Comparison of ENCODE assay signal across 21 cellular contexts in genomic region chr1:65009176-65009575, GRCh38. TPM values are rescaled to one million over a fixed set of nuclear protein-coding genes. Genes with fewer than 3 reads are reported as not detected.
DNase-seq lines count a peak whose midpoint lies in the region; ATAC-seq and TF ChIP-seq lines count a peak whose summit lies in the region.
"Had no signal": no experiment of that assay in that cellular context is flagged by ENCODE, and none has a peak within 500 bp of the region (broad histone marks: within the 10 kb centered on the region; RNA-seq: fewer than 3 reads in every experiment).

No MANE protein-coding gene starts in this region.

- H3K36me3 Mint-ChIP-seq in activated CD4-positive, alpha-beta T cell treated with anti-CD3 and anti-CD28 coated beads, Interleukin-2, amount 10 ng/mL, durations not matched to agents 7 days and 5 days (ENCODE audit: low read depth): peaks cover 18% of the 10 kb centered on the region
- peaks cover 22% of the 10 kb centered on the region for H3K36me3 Mint-ChIP-seq in activated CD8-positive, alpha-beta T cell treated with anti-CD3 and anti-CD28 coated beads, Interleukin-2, amount 10 ng/mL, durations not matched to agents 7 days and 5 days (ENCODE audit: low read depth)
- peaks cover 0 to 2% (median 1%) of the 10 kb centered on the region in 3 donors for H3K36me3 Mint-ChIP-seq in naive thymus-derived CD8-positive, alpha-beta T cell
- peaks cover 4 to 5% of the 10 kb centered on the region in 2 donors for H3K36me3 Mint-ChIP-seq in CD14-positive monocyte

- peak; percentile 22 for DNase-seq in activated CD4-positive, alpha-beta T cell treated with anti-CD3 and anti-CD28 coated beads, Interleukin-2, amount 10 ng/mL, durations not matched to agents 7 days and 5 days
- DNase-seq in activated CD4-positive, alpha-beta T cell treated with anti-CD3 and anti-CD28 coated beads for 48 hours: no peak
- peak; percentile 21 for DNase-seq in Jurkat, Clone E6-1 (ENCODE audit: low read depth, low spot score)
- DNase-seq in activated CD8-positive, alpha-beta T cell treated with anti-CD3 and anti-CD28 coated beads, Interleukin-2, amount 10 ng/mL, durations not matched to agents 7 days and 5 days: peak; percentile 43
- DNase-seq in naive thymus-derived CD8-positive, alpha-beta T cell: peak in 3 of 10 donors; percentile 19 to 33 (median 22)
- DNase-seq in sciatic nerve (ENCODE audit: low spot score) (no peak), CD14-positive monocyte (ENCODE audit: low spot score) (no peak)
- DNase-seq: BE2C; central memory CD4-positive, alpha-beta T cell; dorsolateral prefrontal cortex; foreskin keratinocyte; mammary epithelial cell; NCI-H2171 treated with DMSO at 0.1 percent for 48 hours; NCI-H82; PC-3; retina; SHP77; stimulated activated CD4-positive, alpha-beta T cell treated with anti-CD3 and anti-CD28 coated beads, Interleukin-4, amount 100 ng/mL, for 4 hours had no signal

- no peak overlapping the region for H3K4me3 ChIP-seq in Jurkat, Clone E6-1 (ENCODE audit: low read length)
- H3K4me3 ChIP-seq: ascending aorta, dorsolateral prefrontal cortex had no signal

- H3K27me3 Mint-ChIP-seq in activated CD4-positive, alpha-beta T cell treated with anti-CD3 and anti-CD28 coated beads, Interleukin-2, amount 10 ng/mL, durations not matched to agents 7 days and 5 days: peaks cover 11% of the 10 kb centered on the region
- H3K27me3 Mint-ChIP-seq in activated CD8-positive, alpha-beta T cell treated with anti-CD3 and anti-CD28 coated beads, Interleukin-2, amount 10 ng/mL, durations not matched to agents 7 days and 5 days (ENCODE audit: low read depth): peaks cover 7% of the 10 kb centered on the region
- no peaks in the 10 kb centered on the region for H3K27me3 Mint-ChIP-seq in naive thymus-derived CD8-positive, alpha-beta T cell
- H3K27me3 Mint-ChIP-seq in CD14-positive monocyte (ENCODE audit: low read depth in 3 of 3): peaks cover 0 to 8% (median 2%) of the 10 kb centered on the region in 3 donors
- H3K27me3 Mint-ChIP-seq: IgD-negative memory B cell had no signal

- peaks cover 37% of the 10 kb centered on the region for H3K4me1 Mint-ChIP-seq in activated CD4-positive, alpha-beta T cell treated with anti-CD3 and anti-CD28 coated beads, Interleukin-2, amount 10 ng/mL, durations not matched to agents 7 days and 5 days
- peaks cover 47% of the 10 kb centered on the region for H3K4me1 Mint-ChIP-seq in activated CD8-positive, alpha-beta T cell treated with anti-CD3 and anti-CD28 coated beads, Interleukin-2, amount 10 ng/mL, durations not matched to agents 7 days and 5 days (ENCODE audit: low read depth)
- H3K4me1 Mint-ChIP-seq in naive thymus-derived CD8-positive, alpha-beta T cell: peaks cover 25 to 48% (median 37%) of the 10 kb centered on the region in 4 donors
- H3K4me1 Mint-ChIP-seq in CD14-positive monocyte: peaks cover 26% of the 10 kb centered on the region

- intact Hi-C loops in sciatic nerve (cut with DNase I) (no loop called here), CD14-positive monocyte (cut with micrococcal nuclease) (loop anchor here in 1 of 2 donors (10.0 kb wide), 1 partner anchor 74 kb away; no protein-coding TSS in a partner anchor)

- CTCF ChIA-PET in activated CD4-positive, alpha-beta T cell treated with anti-CD3 and anti-CD28 coated beads, Interleukin-2, amount 10 ng/mL, durations not matched to agents 7 days and 5 days (lab: Charles Lee): interaction anchor here (5.5 kb wide), 1 partner anchor 7 kb away, joined by 22 read pairs; no protein-coding TSS in a partner anchor
- CTCF ChIA-PET in activated CD8-positive, alpha-beta T cell treated with anti-CD3 and anti-CD28 coated beads, Interleukin-2, amount 10 ng/mL, durations not matched to agents 7 days and 5 days (lab: Charles Lee): interaction anchor here (1.0 kb wide), 1 partner anchor 47 kb away, joined by 3 read pairs; no protein-coding TSS in a partner anchor

- H3K4me3 Mint-ChIP-seq in activated CD4-positive, alpha-beta T cell treated with anti-CD3 and anti-CD28 coated beads, Interleukin-2, amount 10 ng/mL, durations not matched to agents 7 days and 5 days: peak overlapping the region; percentile 47
- peak overlapping the region; percentile 52 for H3K4me3 Mint-ChIP-seq in activated CD8-positive, alpha-beta T cell treated with anti-CD3 and anti-CD28 coated beads, Interleukin-2, amount 10 ng/mL, durations not matched to agents 7 days and 5 days
- peak overlapping the region in 8 of 10 donors; percentile 8 to 76 (median 54) for H3K4me3 Mint-ChIP-seq in naive thymus-derived CD8-positive, alpha-beta T cell
- H3K4me3 Mint-ChIP-seq in CD14-positive monocyte: no peak overlapping the region

- H3K9me3 Mint-ChIP-seq in activated CD4-positive, alpha-beta T cell treated with anti-CD3 and anti-CD28 coated beads, Interleukin-2, amount 10 ng/mL, durations not matched to agents 7 days and 5 days: peaks cover 13% of the 10 kb centered on the region
- H3K9me3 Mint-ChIP-seq in activated CD8-positive, alpha-beta T cell treated with anti-CD3 and anti-CD28 coated beads, Interleukin-2, amount 10 ng/mL, durations not matched to agents 7 days and 5 days (ENCODE audit: insufficient read depth): peaks cover 4% of the 10 kb centered on the region
- peaks cover 0 to 3% (median 0%) of the 10 kb centered on the region in 9 donors for H3K9me3 Mint-ChIP-seq in naive thymus-derived CD8-positive, alpha-beta T cell
- peaks cover 0 to 4% (median 0%) of the 10 kb centered on the region in 7 donors for H3K9me3 Mint-ChIP-seq in CD14-positive monocyte
- H3K9me3 Mint-ChIP-seq: IgD-negative memory B cell had no signal

- TF ChIP-seq CTCF in CD14-positive monocyte (IDR thresholded peaks at IDR 0.05): no peak

- POLR2A ChIA-PET in activated CD4-positive, alpha-beta T cell treated with anti-CD3 and anti-CD28 coated beads, Interleukin-2, amount 10 ng/mL, durations not matched to agents 7 days and 5 days (lab: Charles Lee): no interaction called here
- POLR2A ChIA-PET in activated CD8-positive, alpha-beta T cell treated with anti-CD3 and anti-CD28 coated beads, Interleukin-2, amount 10 ng/mL, durations not matched to agents 7 days and 5 days (lab: Charles Lee): interaction anchor here (0.6 to 1.8 kb wide), 5 partner anchors 8 to 1519 kb away, joined by 3 to 4 read pairs (median 4); partner anchors contain the start of gene JAK1
- POLR2A ChIA-PET in naive thymus-derived CD8-positive, alpha-beta T cell (lab: Charles Lee): interaction anchor here (1.0 to 1.6 kb wide), 4 partner anchors 39 to 57 kb away, joined by 3 to 4 read pairs (median 3); no protein-coding TSS in a partner anchor

- peak; percentile 45 for ATAC-seq in activated CD8-positive, alpha-beta T cell treated with anti-CD3 and anti-CD28 coated beads, Interleukin-2, amount 10 ng/mL, durations not matched to agents 7 days and 5 days
- ATAC-seq in naive thymus-derived CD8-positive, alpha-beta T cell: peak in 1 of 2 donors; percentile 53
- ATAC-seq in sciatic nerve (no peak), GM21576 (IDR thresholded peaks at IDR 0.05; ENCODE audit: unreplicated experiment) (no peak)
- ATAC-seq: foreskin keratinocyte, PC-3 had no signal

- H3K27ac Mint-ChIP-seq in activated CD4-positive, alpha-beta T cell treated with anti-CD3 and anti-CD28 coated beads, Interleukin-2, amount 10 ng/mL, durations not matched to agents 7 days and 5 days: peak overlapping the region; percentile 79
- peak overlapping the region; percentile 84 for H3K27ac Mint-ChIP-seq in activated CD8-positive, alpha-beta T cell treated with anti-CD3 and anti-CD28 coated beads, Interleukin-2, amount 10 ng/mL, durations not matched to agents 7 days and 5 days
- H3K27ac Mint-ChIP-seq in naive thymus-derived CD8-positive, alpha-beta T cell: peak overlapping the region in 3 of 10 donors; percentile 57 to 80 (median 68)
- H3K27ac Mint-ChIP-seq in CD14-positive monocyte: no peak overlapping the region
- H3K27ac Mint-ChIP-seq: IgD-negative memory B cell had no signal

RNA-seq across cellular contexts. Expression of gene JAK1, which starts 42.8 kb away (rescaled TPM):
- 100 to 1,000 TPM; 198 to 212 TPM for total RNA-seq in activated CD4-positive, alpha-beta T cell treated with anti-CD3 and anti-CD28 coated beads, Interleukin-2, amount 10 ng/mL, durations not matched to agents 7 days and 5 days
- polyA plus RNA-seq in Jurkat, Clone E6-1 (2012; ENCODE audit: insufficient read depth, insufficient read length): 39.3 TPM
- 100 to 1,000 TPM; 156 to 159 TPM for total RNA-seq in activated CD8-positive, alpha-beta T cell treated with anti-CD3 and anti-CD28 coated beads, Interleukin-2, amount 10 ng/mL, durations not matched to agents 7 days and 5 days
- 100 to 1,000 TPM; 346 to 361 TPM for total RNA-seq in naive thymus-derived CD8-positive, alpha-beta T cell
- polyA plus RNA-seq in naive thymus-derived CD8-positive, alpha-beta T cell: 100 to 1,000 TPM; 162 to 244 (median 174) TPM
- total RNA-seq in sciatic nerve: 90.3 TPM
- polyA plus RNA-seq in CD14-positive monocyte: 10 to 100 TPM; 43.1 to 72.6 TPM

Comparison
In these comparisons a context has a peak if more than half of its experiments do, and no peak if none do; other contexts are left out.
1. DNase-seq: peak in activated CD4-positive, alpha-beta T cell treated with anti-CD3 and anti-CD28 coated beads, Interleukin-2, amount 10 ng/mL, durations not matched to agents 7 days and 5 days (single experiment), Jurkat, Clone E6-1 (single experiment) and activated CD8-positive, alpha-beta T cell treated with anti-CD3 and anti-CD28 coated beads, Interleukin-2, amount 10 ng/mL, durations not matched to agents 7 days and 5 days (single experiment); none in activated CD4-positive, alpha-beta T cell treated with anti-CD3 and anti-CD28 coated beads for 48 hours (single experiment), sciatic nerve (single experiment) and CD14-positive monocyte (single experiment).
2. H3K27ac Mint-ChIP-seq: peak in activated CD4-positive, alpha-beta T cell treated with anti-CD3 and anti-CD28 coated beads, Interleukin-2, amount 10 ng/mL, durations not matched to agents 7 days and 5 days (single experiment) and activated CD8-positive, alpha-beta T cell treated with anti-CD3 and anti-CD28 coated beads, Interleukin-2, amount 10 ng/mL, durations not matched to agents 7 days and 5 days (single experiment); none in CD14-positive monocyte (0 of 7).
3. H3K4me3 Mint-ChIP-seq: peak in activated CD4-positive, alpha-beta T cell treated with anti-CD3 and anti-CD28 coated beads, Interleukin-2, amount 10 ng/mL, durations not matched to agents 7 days and 5 days (single experiment), activated CD8-positive, alpha-beta T cell treated with anti-CD3 and anti-CD28 coated beads, Interleukin-2, amount 10 ng/mL, durations not matched to agents 7 days and 5 days (single experiment) and naive thymus-derived CD8-positive, alpha-beta T cell (8 of 10); none in CD14-positive monocyte (0 of 2).